Comparison of ENCODE assay signal across 8 cellular contexts in the genomic region with DNA sequence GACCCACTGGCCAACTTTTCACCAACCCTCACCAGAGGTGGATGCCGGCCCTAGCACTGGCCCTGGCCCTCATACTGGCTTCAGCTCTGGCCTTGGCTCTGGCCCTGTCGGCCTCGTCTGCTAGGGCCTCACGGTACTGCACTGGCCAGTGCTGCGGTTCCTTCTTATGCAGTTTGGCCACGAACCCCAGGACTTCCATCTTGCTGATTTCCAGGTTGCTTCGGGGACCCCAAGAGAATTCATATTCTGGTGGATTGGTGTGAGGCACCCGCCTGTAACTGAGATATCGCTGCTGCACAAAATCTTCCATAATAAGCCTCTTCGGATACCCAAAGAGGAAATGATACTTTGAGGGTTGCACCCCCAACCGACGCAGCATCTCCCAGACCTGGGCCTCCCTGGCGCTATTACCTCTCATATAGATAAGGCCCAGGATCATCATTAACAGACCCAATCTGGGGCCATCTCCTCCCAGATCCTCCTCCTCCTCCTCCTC. TPM values are rescaled to one million over a fixed set of nuclear protein-coding genes. Genes with fewer than 3 reads are reported as not detected.
DNase-seq lines count a peak whose midpoint lies in the region; ATAC-seq and TF ChIP-seq lines count a peak whose summit lies in the region.

No MANE protein-coding gene starts in this region.

- H3K27me3 ChIP-seq in Caco-2 (replicated peaks; ENCODE audit: control insufficient read depth, insufficient read depth, low read length) (no peaks in the 10 kb centered on the region), neuronal stem cell (ENCODE audit: control insufficient read depth in 3 of 3, insufficient read depth in 3 of 3, low read depth in 1 of 3, low read length in 3 of 3) (no peaks in the 10 kb centered on the region)

- peak overlapping the region; percentile 88 for H3K4me3 ChIP-seq in Caco-2 (ENCODE audit: low read depth, low read length)
- peak overlapping the region; percentile 75 for H3K4me3 ChIP-seq in fibroblast of mammary gland (ENCODE audit: control insufficient read depth, low read depth, low read length)
- H3K4me3 ChIP-seq in neuronal stem cell (ENCODE audit: low read length in 2 of 2) = peak overlapping the region; percentile 67 to 99

- H3K18ac ChIP-seq in neuronal stem cell (ENCODE audit: low read length) = peak overlapping the region; percentile 100

- intact Hi-C loops in Caco-2 (cut with micrococcal nuclease; ENCODE audit: unreplicated experiment) = loop anchor here (1.0 kb wide), 1 partner anchor 150 kb away; a partner anchor contains a TSS
- intact Hi-C loops in activated CD4-positive, alpha-beta T cell treated with anti-CD3 and anti-CD28 coated beads, Interleukin-2, amount 10 ng/mL, durations not matched to agents 24 days and 14 days (cut with micrococcal nuclease) = loop anchor here (1.0 to 5.0 kb wide), 2 partner anchors 74 to 101 kb away; a partner anchor contains a TSS

- H3K23ac ChIP-seq in neuronal stem cell (ENCODE audit: low read depth, low read length, poor library complexity) = peak overlapping the region; percentile 99

- no CpG with 5 or more reads among the region's 13 CpGs for WGBS in neuronal stem cell (ENCODE audit: extremely low coverage in 2 of 2, insufficient read length in 2 of 2, insufficient replicate concordance in 1 of 2), 2 donors

- no peak overlapping the region for H2BK12ac ChIP-seq in neuronal stem cell (ENCODE audit: low read length)

- H2AFZ ChIP-seq in neuronal stem cell (ENCODE audit: low read length) = peak overlapping the region; percentile 90

- peak overlapping the region; percentile 99 for H3K9ac ChIP-seq in neuronal stem cell (ENCODE audit: low read depth, low read length, poor library complexity)

- peak overlapping the region; percentile 16 for H2BK15ac ChIP-seq in neuronal stem cell (ENCODE audit: low read length)

- no peaks in the 10 kb centered on the region for H3K4me1 ChIP-seq in Caco-2
- peaks cover 4 to 7% of the 10 kb centered on the region in 2 donors for H3K4me1 ChIP-seq in neuronal stem cell (ENCODE audit: control insufficient read depth in 2 of 2, insufficient read depth in 1 of 2, low read depth in 1 of 2, low read length in 2 of 2)

- no peaks in the 10 kb centered on the region for H3K9me3 Mint-ChIP-seq in Caco-2 (ENCODE audit: unreplicated experiment)
- H3K9me3 Mint-ChIP-seq in activated CD4-positive, alpha-beta T cell treated with anti-CD3 and anti-CD28 coated beads, Interleukin-2, amount 10 ng/mL, durations not matched to agents 24 days and 14 days = no peaks in the 10 kb centered on the region

- H2BK120ac ChIP-seq in neuronal stem cell (ENCODE audit: low read depth, low read length) = no peak overlapping the region

- no TSS peak for BruUV-seq in Caco-2 (replicated peaks; lab: Mats Ljungman, UMichigan)

- H3K27ac ChIP-seq in neuronal stem cell (replicated peaks; ENCODE audit: low read length) = peak overlapping the region; percentile 96

- CTCF ChIA-PET in Caco-2 (lab: Charles Lee) = interaction anchor here (1.0 kb wide), 1 partner anchor 68 kb away, joined by 4 read pairs; no protein-coding TSS in a partner anchor

- peak overlapping the region; percentile 95 for H3K4me3 Mint-ChIP-seq in Caco-2 (ENCODE audit: unreplicated experiment)
- peak overlapping the region; percentile 94 for H3K4me3 Mint-ChIP-seq in activated CD4-positive, alpha-beta T cell treated with anti-CD3 and anti-CD28 coated beads, Interleukin-2, amount 10 ng/mL, durations not matched to agents 24 days and 14 days

- POLR2A ChIA-PET in Caco-2 (lab: Charles Lee) = interaction anchor here (0.8 to 1.5 kb wide), 3 partner anchors 8 to 149 kb away, joined by 3 to 9 read pairs (median 6); a partner anchor contains a TSS

- peak overlapping the region; percentile 87 for H3K4me2 ChIP-seq in neuronal stem cell (ENCODE audit: insufficient read depth, low read length, poor library complexity, severe bottlenecking)

- DNase-seq in Caco-2 (no peak), fibroblast of mammary gland (ENCODE audit: low read depth) (no peak), neuronal stem cell (ENCODE audit: low spot score) (no peak), cerebellar nuclear complex (lab: John Stamatoyannopoulos, UW) (no peak), NCI-H1092 treated with DMSO at 0.1 percent for 48 hours (lab: John Stamatoyannopoulos, UW) (no peak)
- DNase-seq in activated CD4-positive, alpha-beta T cell treated with anti-CD3 and anti-CD28 coated beads, Interleukin-2, amount 10 ng/mL, durations not matched to agents 24 days and 14 days = no peak

- H3K4me1 Mint-ChIP-seq in Caco-2 (ENCODE audit: low read depth, unreplicated experiment) = peaks cover 14% of the 10 kb centered on the region
- peaks cover 29% of the 10 kb centered on the region for H3K4me1 Mint-ChIP-seq in activated CD4-positive, alpha-beta T cell treated with anti-CD3 and anti-CD28 coated beads, Interleukin-2, amount 10 ng/mL, durations not matched to agents 24 days and 14 days

- H3K4ac ChIP-seq in neuronal stem cell (ENCODE audit: low read length) = peak overlapping the region; percentile 99

- peak overlapping the region; percentile 97 for H2BK5ac ChIP-seq in neuronal stem cell (ENCODE audit: low read length)

- H4K91ac ChIP-seq in neuronal stem cell (ENCODE audit: low read depth, low read length, poor library complexity) = no peak overlapping the region

- H3K9me3 ChIP-seq in Caco-2 (no peaks in the 10 kb centered on the region), neuronal stem cell (replicated peaks in 1 of 2; ENCODE audit: control insufficient read depth in 2 of 2, insufficient read depth in 1 of 2, low read depth in 1 of 2, low read length in 2 of 2) (peaks cover 8 to 20% of the 10 kb centered on the region in 2 donors)

- H3K27me3 Mint-ChIP-seq in Caco-2 (ENCODE audit: insufficient read depth, unreplicated experiment) = no peaks in the 10 kb centered on the region
- H3K27me3 Mint-ChIP-seq in activated CD4-positive, alpha-beta T cell treated with anti-CD3 and anti-CD28 coated beads, Interleukin-2, amount 10 ng/mL, durations not matched to agents 24 days and 14 days = peaks cover 15% of the 10 kb centered on the region

- H3K14ac ChIP-seq in neuronal stem cell (ENCODE audit: low read length) = peak overlapping the region; percentile 98

- peaks cover 2% of the 10 kb centered on the region for H3K79me1 ChIP-seq in neuronal stem cell (ENCODE audit: low read depth, low read length)

- H3K36me3 ChIP-seq in Caco-2 (ENCODE audit: control insufficient read depth, insufficient read depth, low read length) = no peaks in the 10 kb centered on the region; the same call in 1 of the 2 replicates
- H3K36me3 ChIP-seq in neuronal stem cell (replicated peaks in 1 of 2; ENCODE audit: control insufficient read depth in 2 of 2, insufficient read depth in 2 of 2, low read length in 2 of 2) = peaks cover 13 to 33% of the 10 kb centered on the region in 2 donors

- H3K27ac Mint-ChIP-seq in Caco-2 (ENCODE audit: unreplicated experiment) = peak overlapping the region; percentile 89
- peak overlapping the region; percentile 86 for H3K27ac Mint-ChIP-seq in activated CD4-positive, alpha-beta T cell treated with anti-CD3 and anti-CD28 coated beads, Interleukin-2, amount 10 ng/mL, durations not matched to agents 24 days and 14 days

- ATAC-seq in GM19438 (IDR thresholded peaks at IDR 0.05; ENCODE audit: low read depth, unreplicated experiment) (peak; percentile 54), HG03460 (IDR thresholded peaks at IDR 0.05; ENCODE audit: unreplicated experiment) (peak; percentile 50)

- peaks cover 25% of the 10 kb centered on the region for H3K36me3 Mint-ChIP-seq in Caco-2 (ENCODE audit: insufficient read depth, unreplicated experiment)
- peaks cover 25% of the 10 kb centered on the region for H3K36me3 Mint-ChIP-seq in activated CD4-positive, alpha-beta T cell treated with anti-CD3 and anti-CD28 coated beads, Interleukin-2, amount 10 ng/mL, durations not matched to agents 24 days and 14 days (ENCODE audit: low read depth)

- H2AK5ac ChIP-seq in neuronal stem cell (ENCODE audit: low read depth, low read length) = peak overlapping the region; percentile 97

- no peak for TF ChIP-seq CTCF in Caco-2 (IDR thresholded peaks at IDR 0.05; ENCODE audit: insufficient read depth in 1 of 2, low read depth in 1 of 2, low read length in 1 of 2, severe bottlenecking in 1 of 2, unreplicated experiment in 1 of 2)
- TF ChIP-seq CTCF in fibroblast of mammary gland (conservative IDR thresholded peaks at IDR 0.05; ENCODE audit: control insufficient read depth, insufficient read depth, low read depth, low read length) = no peak

- H4K8ac ChIP-seq in neuronal stem cell (ENCODE audit: low read depth, low read length) = peak overlapping the region; percentile 78

RNA-seq across cellular contexts. Expression of a gene that starts 0.9 kb away (rescaled TPM):
- total RNA-seq in Caco-2 (2022) = 52.2 and 59.1 TPM in 2 replicates
- 14.3 and 15.0 TPM in 2 replicates for total RNA-seq in activated CD4-positive, alpha-beta T cell treated with anti-CD3 and anti-CD28 coated beads, Interleukin-2, amount 10 ng/mL, durations not matched to agents 24 days and 14 days
- polyA plus RNA-seq in neuronal stem cell (2013, experiment 1 of 2) = 67.9 TPM
- 67.5 TPM for polyA plus RNA-seq in neuronal stem cell (2013, experiment 2 of 2)
